ENCODE assay signal across 9 cellular contexts in genomic region chr3:169148448-169149348, GRCh38.
DNase-seq lines count a peak whose midpoint lies in the region; ATAC-seq, FAIRE-seq and TF ChIP-seq lines count a peak whose summit lies in the region.
"Had no signal": no experiment of that assay in that cellular context is flagged by ENCODE, and none has a peak within 500 bp of the region (broad histone marks: within the 10 kb centered on the region; RNA-seq: fewer than 3 reads in every experiment).

No MANE protein-coding gene starts in this region.

- ATAC-seq in K562, result peak; percentile 0; the same call in 2 of the 3 replicates
- ATAC-seq in lung (ENCODE audit: insufficient read depth, low FRiP score), result no peak

- no peaks in the 10 kb centered on the region for H3K9me3 ChIP-seq in K562 (replicated peaks; ENCODE audit: control insufficient read depth, insufficient read depth, low read depth, low read length)
- no peaks in the 10 kb centered on the region for H3K9me3 ChIP-seq in lung (ENCODE audit: control insufficient read depth in 2 of 2, insufficient read depth in 1 of 2, low read length in 1 of 2)

- WGBS in K562 (ENCODE audit: insufficient coverage, low coverage, missing lambda C conversion rate), result 3% methylated on average over 23 of the region's 24 CpGs
- 15 to 20% methylated on average over 24 of the region's 24 CpGs for WGBS in lung, 2 donors

- intact Hi-C loops in K562 (cut with micrococcal nuclease), result loop anchor here (1.0 to 5.0 kb wide), 3 partner anchors 106 to 596 kb away; no protein-coding TSS in a partner anchor

- H3K4me3 ChIP-seq in BJ (ENCODE audit: low read depth, low read length) (peak overlapping the region; percentile 10), K562 (peak overlapping the region; percentile 23), lung (no peak overlapping the region)

- H3K79me2 ChIP-seq in K562 (ENCODE audit: control insufficient read depth, insufficient read depth, low read length), result peaks cover 28% of the 10 kb centered on the region

- H3K4me1 ChIP-seq in K562 (replicated peaks in 1 of 2; ENCODE audit: control insufficient read depth in 2 of 2, insufficient read depth in 2 of 2, low read length in 2 of 2) (peaks cover 6 to 16% of the 10 kb centered on the region in 2 experiments; a peak in 4 of 5 replicates), lung (ENCODE audit: control insufficient read depth in 2 of 2, insufficient read depth in 2 of 2, low read length in 2 of 2) (peaks cover 0 to 1% of the 10 kb centered on the region in 2 donors)

- peak; percentile 82 for FAIRE-seq in K562 (lab: Jason Lieb, UNC)

- no peak for DNase-seq in BJ (ENCODE audit: low read depth)
- DNase-seq in HEK293T (ENCODE audit: extremely low spot score), result no peak
- peak; percentile 23 to 54 (median 26) for DNase-seq in K562 (ENCODE audit: extremely low read depth in 1 of 4, low spot score in 3 of 4)
- no peak for DNase-seq in lung (ENCODE audit: low spot score)
- DNase-seq in NCI-H187 treated with DMSO at 0.1 percent for 48 hours (lab: John Stamatoyannopoulos, UW), result no peak
- no peak for DNase-seq in foreskin melanocyte
- DNase-seq in ureter (ENCODE audit: low spot score), result no peak
- DNase-seq in NCI-H1436 (lab: John Stamatoyannopoulos, UW), result no peak

- TF ChIP-seq POLR2A in K562 (conservative IDR thresholded peaks at IDR 0.05), result no peak

- in situ Hi-C loops in K562 (cut with MboI), result loop anchor here (10.0 to 25.0 kb wide), 2 partner anchors 596 to 814 kb away; partner anchors contain the start of gene SEC62

- H3K27me3 ChIP-seq in BJ (ENCODE audit: control insufficient read depth, insufficient read depth, low read length) (no peaks in the 10 kb centered on the region), K562 (ENCODE audit: control insufficient read depth in 2 of 2, insufficient read depth in 2 of 2, low read length in 2 of 2) (no peaks in the 10 kb centered on the region; a peak in 1 of 5 replicates), lung (ENCODE audit: control insufficient read depth, insufficient read depth) (no peaks in the 10 kb centered on the region)

- no peaks in the 10 kb centered on the region for H3K9me1 ChIP-seq in K562 (ENCODE audit: control insufficient read depth, insufficient read depth, low read length)

- BruUV-seq in K562 (replicated peaks; lab: Mats Ljungman, UMichigan), result no TSS peak

- TF ChIP-seq CTCF in BJ (IDR thresholded peaks at IDR 0.05; ENCODE audit: insufficient read depth, low read depth, low read length) (no peak), K562 (IDR thresholded peaks at IDR 0.05 in 2 of 3, conservative IDR thresholded peaks at IDR 0.05 in 1 of 3; ENCODE audit: insufficient read depth in 2 of 3, low read depth in 1 of 3, low read length in 3 of 3) (no peak), lung (IDR thresholded peaks at IDR 0.05; ENCODE audit: control extremely low read depth, extremely low read depth) (no peak)

- H2AFZ ChIP-seq in K562 (ENCODE audit: low read depth, low read length), result peak overlapping the region; percentile 95

- no peak for TF ChIP-seq RAD21 in K562 (CRISPR knock-in tag; conservative IDR thresholded peaks at IDR 0.05 in 1 of 2, IDR thresholded peaks at IDR 0.05 in 1 of 2)

- peak overlapping the region; percentile 61 to 88; a peak in 3 of 4 replicates for H3K9ac ChIP-seq in K562 (ENCODE audit: insufficient read depth in 1 of 2, low read depth in 2 of 2, low read length in 2 of 2)

- no peaks in the 10 kb centered on the region for H4K20me1 ChIP-seq in K562 (replicated peaks; ENCODE audit: control insufficient read depth, insufficient read depth, low read length)

- H3K36me3 ChIP-seq in BJ (ENCODE audit: control insufficient read depth, insufficient read depth, low read length) (no peaks in the 10 kb centered on the region), K562 (ENCODE audit: control insufficient read depth, insufficient read depth, low read length) (0 out of 3 replicates have a peak, but pooled peaks cover under 1% of the 10 kb centered on the region), lung (ENCODE audit: control insufficient read depth in 2 of 2, insufficient read depth in 2 of 2, low read length in 2 of 2) (no peaks in the 10 kb centered on the region)

- H3K27ac ChIP-seq in K562 (ENCODE audit: extremely low read depth, low read depth, low read length), result peak overlapping the region; percentile 89
- H3K27ac ChIP-seq in lung (ENCODE audit: low read depth in 1 of 2, low read length in 1 of 2), result peak overlapping the region; percentile 40 to 80
- H3K27ac ChIP-seq: VCaP had no signal

- POLR2A ChIA-PET in BJ (lab: Charles Lee) (interaction anchor here (0.7 kb wide), 1 partner anchor 694 kb away, joined by 4 read pairs; no protein-coding TSS in a partner anchor), HEK293T (lab: Yijun Ruan, JAX) (interaction anchor here (1.3 to 2.6 kb wide), 3 partner anchors 93 to 520 kb away, joined by 5 to 10 read pairs (median 8); no protein-coding TSS in a partner anchor), K562 (lab: Yijun Ruan, JAX) (interaction anchor here (0.6 to 1.5 kb wide), 7 partner anchors 9 to 1413 kb away, joined by 3 to 5 read pairs (median 3); partner anchors contain the start of gene SERPINI1)

- no peak for TF ChIP-seq EP300 in K562 (IDR thresholded peaks at IDR 0.05; ENCODE audit: low read length)

- CTCF ChIA-PET in BJ (lab: Yijun Ruan, JAX), result interaction anchor here (0.7 to 3.2 kb wide), 32 partner anchors 10 to 835 kb away, joined by 3 to 25 read pairs (median 4); partner anchors contain the start of genes LRRC34 and LRRIQ4
- CTCF ChIA-PET in HEK293T (lab: Yijun Ruan, JAX), result interaction anchor here (0.6 to 2.1 kb wide), 21 partner anchors 11 to 527 kb away, joined by 3 to 8 read pairs (median 4); no protein-coding TSS in a partner anchor
- CTCF ChIA-PET in K562 (lab: Yijun Ruan, JAX; ENCODE audit: low intra/inter-chr PET ratio), result interaction anchor here (1.8 kb wide), 1 partner anchor 514 kb away, joined by 9 read pairs; no protein-coding TSS in a partner anchor

- peak overlapping the region; percentile 93 for H3K4me2 ChIP-seq in K562 (ENCODE audit: insufficient read depth, low read length)

TF ChIP-seq in HEK293T, 16 proteins besides CTCF, POLR2A, EP300 and RAD21:
- TF ChIP-seq SUZ12 (IDR thresholded peaks at IDR 0.05) (no peak), FOXM1 (IDR thresholded peaks at IDR 0.05; ENCODE audit: borderline replicate concordance) (no peak), L3MBTL2 (conservative IDR thresholded peaks at IDR 0.05) (no peak), FOXK2 (IDR thresholded peaks at IDR 0.05) (no peak), ZNF384 (IDR thresholded peaks at IDR 0.05) (peak; percentile 88)

TF ChIP-seq in K562, 482 proteins besides CTCF, POLR2A, EP300 and RAD21 (continues in another document):
- TF ChIP-seq, protein P1, sequence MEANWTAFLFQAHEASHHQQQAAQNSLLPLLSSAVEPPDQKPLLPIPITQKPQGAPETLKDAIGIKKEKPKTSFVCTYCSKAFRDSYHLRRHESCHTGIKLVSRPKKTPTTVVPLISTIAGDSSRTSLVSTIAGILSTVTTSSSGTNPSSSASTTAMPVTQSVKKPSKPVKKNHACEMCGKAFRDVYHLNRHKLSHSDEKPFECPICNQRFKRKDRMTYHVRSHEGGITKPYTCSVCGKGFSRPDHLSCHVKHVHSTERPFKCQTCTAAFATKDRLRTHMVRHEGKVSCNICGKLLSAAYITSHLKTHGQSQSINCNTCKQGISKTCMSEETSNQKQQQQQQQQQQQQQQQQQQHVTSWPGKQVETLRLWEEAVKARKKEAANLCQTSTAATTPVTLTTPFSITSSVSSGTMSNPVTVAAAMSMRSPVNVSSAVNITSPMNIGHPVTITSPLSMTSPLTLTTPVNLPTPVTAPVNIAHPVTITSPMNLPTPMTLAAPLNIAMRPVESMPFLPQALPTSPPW (CRISPR knock-in tag; IDR thresholded peaks at IDR 0.05), result 0 out of 2 replicates have a peak, but pooled peaks have one; percentile 4
- TF ChIP-seq, protein P2, sequence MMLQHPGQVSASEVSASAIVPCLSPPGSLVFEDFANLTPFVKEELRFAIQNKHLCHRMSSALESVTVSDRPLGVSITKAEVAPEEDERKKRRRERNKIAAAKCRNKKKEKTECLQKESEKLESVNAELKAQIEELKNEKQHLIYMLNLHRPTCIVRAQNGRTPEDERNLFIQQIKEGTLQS (IDR thresholded peaks at IDR 0.05), result peak; percentile 57
- TF ChIP-seq, protein P2 (CRISPR knock-in tag; conservative IDR thresholded peaks at IDR 0.05), result no peak
- peak; percentile 75 for TF ChIP-seq SMARCE1 (IDR thresholded peaks at IDR 0.05)
- TF ChIP-seq RFX1 (IDR thresholded peaks at IDR 0.05), result no peak
- peak; percentile 92 for TF ChIP-seq SOX6 (IDR thresholded peaks at IDR 0.05)
- TF ChIP-seq POLR2G (IDR thresholded peaks at IDR 0.05; ENCODE audit: low read depth, low read length), result no peak
- no peak for TF ChIP-seq TAF1 (IDR thresholded peaks at IDR 0.05; ENCODE audit: control insufficient read depth, extremely low read depth, insufficient read depth, low read length, severe bottlenecking)
- TF ChIP-seq DPF2 (IDR thresholded peaks at IDR 0.05), result peak; percentile 85
- TF ChIP-seq EHMT2 (IDR thresholded peaks at IDR 0.05), result no peak
- peak; percentile 69 for TF ChIP-seq SMARCA4 (IDR thresholded peaks at IDR 0.05)
- TF ChIP-seq SMARCB1 (IDR thresholded peaks at IDR 0.05; ENCODE audit: insufficient read length, low read depth), result peak; percentile 41
- peak; percentile 18; the same call in 1 of the 2 replicates for TF ChIP-seq PHF8 (IDR thresholded peaks at IDR 0.05; ENCODE audit: borderline replicate concordance, low read length)
- TF ChIP-seq, protein P3, sequence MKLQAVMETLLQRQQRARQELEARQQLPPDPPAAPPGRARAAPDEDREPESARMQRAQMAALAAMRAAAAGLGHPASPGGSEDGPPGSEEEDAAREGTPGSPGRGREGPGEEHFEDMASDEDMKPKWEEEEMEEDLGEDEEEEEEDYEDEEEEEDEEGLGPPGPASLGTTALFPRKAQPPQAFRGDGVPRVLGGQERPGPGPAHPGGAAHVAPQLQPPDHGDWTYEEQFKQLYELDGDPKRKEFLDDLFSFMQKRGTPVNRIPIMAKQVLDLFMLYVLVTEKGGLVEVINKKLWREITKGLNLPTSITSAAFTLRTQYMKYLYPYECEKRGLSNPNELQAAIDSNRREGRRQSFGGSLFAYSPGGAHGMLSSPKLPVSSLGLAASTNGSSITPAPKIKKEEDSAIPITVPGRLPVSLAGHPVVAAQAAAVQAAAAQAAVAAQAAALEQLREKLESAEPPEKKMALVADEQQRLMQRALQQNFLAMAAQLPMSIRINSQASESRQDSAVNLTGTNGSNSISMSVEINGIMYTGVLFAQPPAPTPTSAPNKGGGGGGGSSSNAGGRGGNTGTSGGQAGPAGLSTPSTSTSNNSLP (IDR thresholded peaks at IDR 0.05; ENCODE audit: borderline replicate concordance, low read depth, low read length), result no peak
- peak; percentile 13 for TF ChIP-seq TBP (optimal IDR thresholded peaks at IDR 0.05; ENCODE audit: low read depth, low read length)
- no peak for TF ChIP-seq ZNF274 (IDR thresholded peaks at IDR 0.05; ENCODE audit: borderline replicate concordance, low read depth, low read length)
- peak; percentile 37 for TF ChIP-seq EGR1 (conservative IDR thresholded peaks at IDR 0.05)

Comparison
In these comparisons a context has a peak if more than half of its experiments do, and no peak if none do; other contexts are left out.
1. DNase-seq: peak in K562 (4 of 4); none in BJ (single experiment), HEK293T (single experiment), lung (single experiment), NCI-H187 treated with DMSO at 0.1 percent for 48 hours (single experiment), foreskin melanocyte (single experiment), ureter (single experiment) and NCI-H1436 (single experiment).